18 cellular contexts compared by ENCODE assay signal in the genomic region with DNA sequence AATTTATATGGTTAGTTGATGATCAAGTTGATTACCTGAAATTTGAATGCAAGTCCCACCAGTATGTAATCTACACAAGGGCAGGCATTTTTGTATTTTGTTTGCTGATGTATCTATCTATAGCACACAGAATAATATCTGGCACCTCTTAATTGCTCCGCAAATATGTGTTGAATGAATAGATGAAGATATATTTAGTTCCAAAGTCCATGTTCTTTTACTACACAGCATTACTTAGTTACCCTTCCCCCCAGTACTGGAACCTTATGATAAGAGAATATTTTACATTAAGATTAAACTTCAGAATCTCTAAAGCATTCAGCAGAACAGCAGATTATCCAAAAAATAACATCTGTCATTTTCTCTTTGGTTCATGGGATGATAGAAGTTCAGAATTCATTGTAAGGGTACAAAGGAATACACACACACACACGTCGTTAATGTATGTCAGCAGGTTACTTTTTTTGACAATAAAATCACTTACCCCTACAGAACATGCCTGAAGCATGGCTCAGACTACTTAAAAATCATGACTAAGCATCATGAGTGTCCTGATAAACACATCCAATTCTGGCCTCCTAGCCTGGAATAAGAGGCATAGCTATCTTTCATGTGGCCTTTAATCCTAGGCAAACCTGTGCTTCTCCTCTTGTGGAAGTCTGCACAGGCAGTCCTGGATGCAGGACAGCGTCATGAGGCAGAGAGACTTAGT.
DNase-seq lines count a peak whose midpoint lies in the region; TF ChIP-seq lines count a peak whose summit lies in the region.
"Had no signal": no experiment of that assay in that cellular context is flagged by ENCODE, and none has a peak within 500 bp of the region (broad histone marks: within the 10 kb centered on the region; RNA-seq: fewer than 3 reads in every experiment).

No MANE protein-coding gene starts in this region.

- H3K36me3 ChIP-seq in BJ (ENCODE audit: control insufficient read depth, insufficient read depth, low read length) (no peaks in the 10 kb centered on the region), mesenchymal stem cell (ENCODE audit: control insufficient read depth in 1 of 2, insufficient read depth in 2 of 2, low read depth in 1 of 2, low read length in 2 of 2) (no peaks in the 10 kb centered on the region)
- H3K36me3 ChIP-seq: BE2C, lower lobe of right lung had no signal

- no peak overlapping the region for H4K91ac ChIP-seq in mesenchymal stem cell (ENCODE audit: low read length)

- no peak overlapping the region for H2AFZ ChIP-seq in mesenchymal stem cell (ENCODE audit: low read depth, low read length)
- H2AFZ ChIP-seq: GM23338 had no signal

- CTCF ChIA-PET in BJ (lab: Yijun Ruan, JAX), result no interaction called here

- in situ Hi-C loops in G401 (cut with HindIII; ENCODE audit: low sequenced_read_pairs), result no loop called here

- H4K8ac ChIP-seq in mesenchymal stem cell (ENCODE audit: low read length), result no peak overlapping the region

- TF ChIP-seq CTCF in BJ (IDR thresholded peaks at IDR 0.05; ENCODE audit: insufficient read depth, low read depth, low read length), result no peak

- WGBS in mesenchymal stem cell, result 58% methylated on average over 2 of the region's 4 CpGs

- no peaks in the 10 kb centered on the region for H3K9me3 ChIP-seq in mesenchymal stem cell (ENCODE audit: control insufficient read depth, low read length)
- H3K9me3 ChIP-seq: BE2C, lower lobe of right lung had no signal

- DNase-seq in BJ (ENCODE audit: low read depth), result peak; percentile 4
- DNase-seq in LHCN-M2 (ENCODE audit: low read depth), result peak; percentile 24
- DNase-seq in epithelial cell of prostate (ENCODE audit: low read depth, low spot score), result peak; percentile 20
- DNase-seq in mesenchymal stem cell, result peak; percentile 21
- DNase-seq in anterior cingulate cortex (lab: John Stamatoyannopoulos, UW), result no peak
- DNase-seq in NCI-H748 treated with DMSO at 0.1 percent for 48 hours (lab: John Stamatoyannopoulos, UW), result no peak
- no peak for DNase-seq in NCI-H526 (lab: John Stamatoyannopoulos, UW)
- DNase-seq in G401 (ENCODE audit: low spot score), result no peak
- DNase-seq: activated CD4-positive, CD25-positive, alpha-beta regulatory T cell treated with anti-CD3 and anti-CD28 coated beads, Interleukin-2, amount 50 U/mL, for 72 hours; activated gamma-delta T cell; BE2C; DMS79; lower lobe of right lung; natural killer cell; NK-92 treated with Interleukin-12 subunit alpha and Interleukin-12 subunit beta, amount 100 ng/mL, for 24 hours; SIG-M5; stimulated activated CD4-positive, alpha-beta T cell treated with anti-CD3 and anti-CD28 coated beads, Interleukin-15, amount 100 ng/mL, for 24 hours had no signal

- H2BK5ac ChIP-seq in mesenchymal stem cell (ENCODE audit: low read depth, low read length, poor library complexity, severe bottlenecking), result no peak overlapping the region

- H3K4me3 ChIP-seq in BJ (ENCODE audit: low read depth, low read length) (no peak overlapping the region), mesenchymal stem cell (ENCODE audit: insufficient read depth in 1 of 2, low read depth in 1 of 2, low read length in 2 of 2) (no peak overlapping the region)
- H3K4me3 ChIP-seq: GM23338, lower lobe of right lung had no signal

- no peak overlapping the region for H3K4me2 ChIP-seq in mesenchymal stem cell (ENCODE audit: low read length, poor library complexity, severe bottlenecking)
- H3K4me2 ChIP-seq: GM23338 had no signal

- H2AK5ac ChIP-seq in mesenchymal stem cell (ENCODE audit: low read length, severe bottlenecking), result no peak overlapping the region

- H2BK15ac ChIP-seq in mesenchymal stem cell (ENCODE audit: low read depth, poor library complexity, severe bottlenecking), result no peak overlapping the region

- no peak overlapping the region for H3K23ac ChIP-seq in mesenchymal stem cell (ENCODE audit: low read length in 2 of 2)

- no peak overlapping the region for H2BK12ac ChIP-seq in mesenchymal stem cell (ENCODE audit: low read length in 2 of 2)

- peak overlapping the region; percentile 37 for H3K9ac ChIP-seq in mesenchymal stem cell (ENCODE audit: low read length)

- no peak overlapping the region for H3K27ac ChIP-seq in epithelial cell of prostate
- no peak overlapping the region for H3K27ac ChIP-seq in mesenchymal stem cell (ENCODE audit: low read length, poor library complexity, severe bottlenecking)
- H3K27ac ChIP-seq: lower lobe of right lung had no signal

- H3K79me1 ChIP-seq in mesenchymal stem cell (replicated peaks; ENCODE audit: low read length, poor library complexity, severe bottlenecking), result no peaks in the 10 kb centered on the region

- no peak overlapping the region for H2BK120ac ChIP-seq in mesenchymal stem cell (ENCODE audit: low read depth, low read length)

- peaks cover 1% of the 10 kb centered on the region for H3K4me1 ChIP-seq in mesenchymal stem cell (ENCODE audit: control insufficient read depth, insufficient read depth, low read depth, low read length)
- H3K4me1 ChIP-seq: BE2C, lower lobe of right lung had no signal

- POLR2A ChIA-PET in BJ (lab: Charles Lee), result no interaction called here

- no peak overlapping the region for H3K14ac ChIP-seq in mesenchymal stem cell (ENCODE audit: low read length in 2 of 2)

- no peak overlapping the region for H3K18ac ChIP-seq in mesenchymal stem cell (ENCODE audit: low read depth in 1 of 2, low read length in 2 of 2)

- H3K27me3 ChIP-seq in BJ (ENCODE audit: control insufficient read depth, insufficient read depth, low read length) (no peaks in the 10 kb centered on the region), mesenchymal stem cell (ENCODE audit: control insufficient read depth in 1 of 2, insufficient read depth in 1 of 2, low read length in 2 of 2) (no peaks in the 10 kb centered on the region)
- H3K27me3 ChIP-seq: BE2C had no signal

- H3K4ac ChIP-seq in mesenchymal stem cell (ENCODE audit: low read depth in 1 of 2, low read length in 2 of 2), result no peak overlapping the region

Comparison
In these comparisons a context has a peak if more than half of its experiments do, and no peak if none do; other contexts are left out.
1. DNase-seq: peak in BJ (single experiment), LHCN-M2 (single experiment), epithelial cell of prostate (single experiment) and mesenchymal stem cell (single experiment); none in anterior cingulate cortex (0 of 58), NCI-H748 treated with DMSO at 0.1 percent for 48 hours (single experiment), NCI-H526 (0 of 2) and G401 (single experiment).